ENCODE assay signal across 1 cellular context in genomic region chr18:48961547-48961946, GRCh38.
TF ChIP-seq lines count a peak whose summit lies in the region.

No MANE protein-coding gene starts in this region.

TF ChIP-seq in K562, 482 proteins besides CTCF, POLR2A, EP300 and RAD21:
- TF ChIP-seq ZNF224 (CRISPR knock-in tag; IDR thresholded peaks at IDR 0.05) (no peak), ATF3 (IDR thresholded peaks at IDR 0.05) (peak; percentile 69), ATF3 (CRISPR knock-in tag; conservative IDR thresholded peaks at IDR 0.05) (no peak), EGR1 (conservative IDR thresholded peaks at IDR 0.05) (0 out of 2 replicates have a peak, but pooled peaks have one; percentile 22), FOSL1 (tag; conservative IDR thresholded peaks at IDR 0.05) (peak; percentile 63), JUND (IDR thresholded peaks at IDR 0.05; ENCODE audit: borderline replicate concordance, low read depth, low read length) (0 out of 2 replicates have a peak, but pooled peaks have one; percentile 23), JUND (tag; IDR thresholded peaks at IDR 0.05; ENCODE audit: borderline replicate concordance, low read depth, low read length) (no peak)
